In genomic region chr2:159286709-159287441, GRCh38 we compare ENCODE assay signal across 8 cellular contexts. TPM values are rescaled to one million over a fixed set of nuclear protein-coding genes. Genes with fewer than 3 reads are reported as not detected.
A peak's percentile ranks its signal among the peaks of the same experiment; 100 is the strongest.
DNase-seq lines count a peak whose midpoint lies in the region; ATAC-seq and TF ChIP-seq lines count a peak whose summit lies in the region.

No MANE protein-coding gene starts in this region.

- peak; percentile 91 for ATAC-seq in stimulated activated naive CD8-positive, alpha-beta T cell treated with anti-CD3 and anti-CD28 coated beads, Interleukin-15, amount 100 ng/mL, for 72 hours

- DNase-seq in ELR (ENCODE audit: low read depth): peak; percentile 97
- DNase-seq in H7: peak; percentile 99
- peak; percentile 95 for DNase-seq in M059J (ENCODE audit: low read depth)
- peak; percentile 99 for DNase-seq in activated effector memory CD4-positive, alpha-beta T cell treated with anti-CD3 and anti-CD28 coated beads, Interleukin-2, amount 50 U/mL, for 16 hours
- DNase-seq in fibroblast of the conjunctiva (ENCODE audit: low read depth): peak; percentile 92
- DNase-seq in stimulated activated naive CD8-positive, alpha-beta T cell treated with anti-CD3 and anti-CD28 coated beads, Interleukin-15, amount 100 ng/mL, for 72 hours: peak; percentile 96 to 97

- peak overlapping the region; percentile 91 to 93 for H3K27ac Mint-ChIP-seq in stimulated activated naive CD8-positive, alpha-beta T cell treated with anti-CD3 and anti-CD28 coated beads, Interleukin-15, amount 100 ng/mL, for 72 hours

- no peak for TF ChIP-seq RAD21 in neural cell (conservative IDR thresholded peaks at IDR 0.05)

- peak overlapping the region; percentile 63 for H3K9ac ChIP-seq in neural cell (ENCODE audit: low read length)

- H4K20me1 ChIP-seq in neural cell (ENCODE audit: insufficient read depth): no peaks in the 10 kb centered on the region

- no peaks in the 10 kb centered on the region for H3K79me2 ChIP-seq in neural cell (replicated peaks; ENCODE audit: insufficient read depth, low read length)

- H3K36me3 ChIP-seq in H7 (replicated peaks; ENCODE audit: control insufficient read depth, insufficient read depth, low read length) (no peaks in the 10 kb centered on the region), neural cell (ENCODE audit: insufficient read depth, low read length) (no peaks in the 10 kb centered on the region)

- no peaks in the 10 kb centered on the region for H3K9me2 ChIP-seq in neural cell (ENCODE audit: insufficient read depth, low read length)

- TF ChIP-seq POLR2A in Raji (IDR thresholded peaks at IDR 0.05; ENCODE audit: insufficient read depth, low read depth, low read length): peak; percentile 85

- H3K9me3 Mint-ChIP-seq in stimulated activated naive CD8-positive, alpha-beta T cell treated with anti-CD3 and anti-CD28 coated beads, Interleukin-15, amount 100 ng/mL, for 72 hours: no peaks in the 10 kb centered on the region

- H3K27me3 Mint-ChIP-seq in stimulated activated naive CD8-positive, alpha-beta T cell treated with anti-CD3 and anti-CD28 coated beads, Interleukin-15, amount 100 ng/mL, for 72 hours: no peaks in the 10 kb centered on the region

- no peak for TF ChIP-seq CTCF in neural cell (IDR thresholded peaks at IDR 0.05; ENCODE audit: poor library complexity, severe bottlenecking)

- H3K4me2 ChIP-seq in neural cell (ENCODE audit: low read length): peak overlapping the region; percentile 65

- H3K27ac ChIP-seq in neural cell (ENCODE audit: low read length): no peak overlapping the region

- H2AFZ ChIP-seq in neural cell (ENCODE audit: low read depth, low read length): peak overlapping the region; percentile 65

- H3K4me1 Mint-ChIP-seq in stimulated activated naive CD8-positive, alpha-beta T cell treated with anti-CD3 and anti-CD28 coated beads, Interleukin-15, amount 100 ng/mL, for 72 hours: peaks cover 37% of the 10 kb centered on the region

- H3K4me3 ChIP-seq in H7 (ENCODE audit: insufficient read depth, low read depth, low read length): peak overlapping the region; percentile 81
- peak overlapping the region; percentile 88 for H3K4me3 ChIP-seq in neural cell (ENCODE audit: low read length)

- peak; percentile 3 for TF ChIP-seq EP300 in neural cell (conservative IDR thresholded peaks at IDR 0.05; ENCODE audit: poor library complexity, severe bottlenecking)

- peak overlapping the region; percentile 86 to 87 for H3K4me3 Mint-ChIP-seq in stimulated activated naive CD8-positive, alpha-beta T cell treated with anti-CD3 and anti-CD28 coated beads, Interleukin-15, amount 100 ng/mL, for 72 hours

- no peaks in the 10 kb centered on the region for H3K27me3 ChIP-seq in H7 (ENCODE audit: control insufficient read depth, insufficient read depth, low read length)
- H3K27me3 ChIP-seq in neural cell (ENCODE audit: insufficient read depth, low read depth, low read length): no peaks in the 10 kb centered on the region

- H3F3A ChIP-seq in neural cell (ENCODE audit: insufficient read depth, low read length, poor library complexity, severe bottlenecking): no peaks in the 10 kb centered on the region

- H3K9me3 ChIP-seq in neural cell (ENCODE audit: low read length): no peaks in the 10 kb centered on the region

TF ChIP-seq in neural cell, 6 proteins besides CTCF, POLR2A, EP300 and RAD21:
- TF ChIP-seq SMC3 (conservative IDR thresholded peaks at IDR 0.05; ENCODE audit: poor library complexity) (no peak), REST (IDR thresholded peaks at IDR 0.05; ENCODE audit: borderline replicate concordance) (no peak), MXI1 (conservative IDR thresholded peaks at IDR 0.05; ENCODE audit: poor library complexity, severe bottlenecking) (no peak), EZH2 (IDR thresholded peaks at IDR 0.05; ENCODE audit: borderline replicate concordance, insufficient read depth, low read length, poor library complexity, severe bottlenecking) (no peak), POLR2AphosphoS5 (IDR thresholded peaks at IDR 0.05) (no peak), TAF1 (IDR thresholded peaks at IDR 0.05; ENCODE audit: low read depth) (no peak)

RNA-seq across cellular contexts. Expression of gene WDSUB1, which starts 0.4 kb away (rescaled TPM):
- 7.4 TPM in 2 replicates for total RNA-seq in H7 (2014; rRNA removed; shearing (Covaris generic))
- 6.8 and 7.8 TPM in 2 replicates for total RNA-seq in M059J (2014; rRNA removed; shearing (Covaris generic))
- polyA plus RNA-seq in neural cell: 10.8 and 11.1 TPM in 2 replicates
- 6.1 and 10.1 TPM in 2 replicates for polyA minus RNA-seq in neural cell
